ENCODE assay signal across 8 cellular contexts in genomic region chr6:83215131-83216047, GRCh38. TPM values are rescaled to one million over a fixed set of nuclear protein-coding genes. Genes with fewer than 3 reads are reported as not detected.
DNase-seq lines count a peak whose midpoint lies in the region; ATAC-seq and TF ChIP-seq lines count a peak whose summit lies in the region.

No MANE protein-coding gene starts in this region.

- no peak overlapping the region for H3K4me3 ChIP-seq in body of pancreas

- H3K36me3 ChIP-seq in body of pancreas (replicated peaks in 1 of 2; ENCODE audit: insufficient read depth in 1 of 2, low read depth in 2 of 2) = no peaks in the 10 kb centered on the region

- H3K9me3 ChIP-seq in body of pancreas = no peaks in the 10 kb centered on the region

- TF ChIP-seq CTCF in AG09319 (IDR thresholded peaks at IDR 0.05; ENCODE audit: low read depth, low read length) = peak; percentile 93
- peak; percentile 50 to 76 (median 71) for TF ChIP-seq CTCF in body of pancreas (IDR thresholded peaks at IDR 0.05)

- intact Hi-C loops in body of pancreas (cut with DNase I) = no loop called here

- H3K27ac ChIP-seq in body of pancreas = no peak overlapping the region

- TF ChIP-seq POLR2A in body of pancreas (IDR thresholded peaks at IDR 0.05) = no peak

- WGBS in body of pancreas, 2 donors = 27% methylated on average over 7 of the region's 7 CpGs

- no peaks in the 10 kb centered on the region for H3K27me3 ChIP-seq in body of pancreas

- H3K4me1 ChIP-seq in body of pancreas = no peaks in the 10 kb centered on the region

- DNase-seq in AG09319 (ENCODE audit: extremely low read depth, low read depth) (peak; percentile 47), NCI-H187 (lab: John Stamatoyannopoulos, UW) (peak; percentile 26 to 41), T-helper 22 cell (ENCODE audit: low read depth) (peak; percentile 7), body of pancreas (peak; percentile 61 to 75 (median 67)), iris pigment epithelial cell (ENCODE audit: low read depth) (peak; percentile 77)
- peak; percentile 14 to 44 for DNase-seq in stimulated activated CD4-positive, alpha-beta T cell treated with anti-CD3 and anti-CD28 coated beads, Interleukin-15, amount 100 ng/mL, for 48 hours (ENCODE audit: low read depth in 2 of 2)

- ATAC-seq in GM18511 (IDR thresholded peaks at IDR 0.05; ENCODE audit: unreplicated experiment) (peak; percentile 99), HG02970 (IDR thresholded peaks at IDR 0.05; ENCODE audit: low FRiP score, unreplicated experiment) (peak; percentile 94), body of pancreas (peak; percentile 89)

RNA-seq across cellular contexts. Expression of gene RWDD2A, which starts 22.2 kb away (rescaled TPM):
- 1 to 10 TPM; 4.3 to 5.4 TPM for total RNA-seq in body of pancreas

RNA-seq across cellular contexts. Expression of gene PGM3, which starts 22.3 kb away (rescaled TPM):
- 10 to 100 TPM; 50.1 to 61.0 TPM for total RNA-seq in body of pancreas

Comparison
In these comparisons a context has a peak if more than half of its experiments do, and no peak if none do; other contexts are left out.
1. DNase-seq: peak in every context shown above with its lines; median percentile 77 in iris pigment epithelial cell; 67 in body of pancreas; 47 in AG09319; 34 in NCI-H187; 29 in stimulated activated CD4-positive, alpha-beta T cell treated with anti-CD3 and anti-CD28 coated beads, Interleukin-15, amount 100 ng/mL, for 48 hours; 7 in T-helper 22 cell.